ENCODE assay signal across 8 cellular contexts in the genomic region with DNA sequence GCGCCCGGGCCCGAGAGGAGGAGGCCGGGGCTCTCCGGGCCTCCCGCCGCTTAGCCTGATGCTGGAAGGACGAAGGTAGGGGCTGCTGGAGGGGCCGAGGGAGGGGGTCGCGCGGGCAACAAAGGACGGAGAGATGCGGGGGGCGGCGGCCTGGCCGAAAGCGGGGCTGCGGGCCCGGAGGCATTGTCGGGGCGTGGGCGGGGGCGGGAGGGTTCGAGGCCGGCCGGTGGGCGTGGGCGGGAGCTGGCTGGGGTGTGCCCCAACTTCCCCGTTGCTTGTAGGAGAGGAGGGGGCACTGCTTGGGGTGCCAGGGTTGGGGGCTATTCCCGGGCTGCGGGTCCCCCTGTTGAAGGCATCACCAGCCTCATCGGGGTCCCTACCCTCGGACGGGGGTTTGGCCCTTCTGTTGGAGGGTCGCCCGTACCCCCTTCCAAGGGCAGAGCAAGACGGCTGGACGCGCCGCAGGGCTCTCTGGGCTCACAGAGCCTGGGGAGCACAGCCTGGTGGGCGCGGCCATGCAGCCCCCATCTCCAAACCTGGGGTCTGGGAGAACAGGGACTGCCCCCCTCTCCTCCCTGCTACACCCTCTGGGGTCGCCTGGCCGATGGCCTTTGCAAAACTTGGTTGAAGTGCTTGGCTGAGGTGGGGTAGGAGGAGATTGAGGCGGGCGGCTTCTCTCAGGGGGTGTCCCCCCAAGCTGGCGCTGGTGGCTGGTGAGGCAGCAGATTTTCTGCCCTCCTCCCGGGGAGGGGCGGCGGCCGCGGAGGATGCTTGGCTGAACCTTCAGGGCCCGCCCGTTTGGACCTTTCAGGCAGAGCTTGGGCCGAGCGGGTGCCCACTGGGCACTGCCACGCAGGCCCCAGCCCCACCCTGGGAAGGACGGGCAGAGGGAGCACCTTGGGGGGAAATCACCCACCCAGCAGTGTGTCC. TPM values are rescaled to one million over a fixed set of nuclear protein-coding genes. Genes with fewer than 3 reads are reported as not detected.
DNase-seq lines count a peak whose midpoint lies in the region; ATAC-seq and TF ChIP-seq lines count a peak whose summit lies in the region.

No MANE protein-coding gene starts in this region.

- ATAC-seq in HG02642 (IDR thresholded peaks at IDR 0.05; ENCODE audit: poor library complexity, unreplicated experiment) (peak; percentile 15), natural killer cell (peak; percentile 52 to 62 (median 60)), aorta (ENCODE audit: low FRiP score) (peak; percentile 68)

- H3K36me3 Mint-ChIP-seq in CD14-positive monocyte (no peaks in the 10 kb centered on the region), natural killer cell (no peaks in the 10 kb centered on the region)

- intact Hi-C loops in CD14-positive monocyte (cut with micrococcal nuclease) (loop anchor here (2.0 to 10.0 kb wide), 4 partner anchors 35 to 225 kb away; a partner anchor contains a TSS), esophagus muscularis mucosa (cut with DNase I) (loop anchor here (5.0 kb wide), 1 partner anchor 38 kb away; a partner anchor contains a TSS), natural killer cell (cut with micrococcal nuclease) (loop anchor here (1.0 to 10.0 kb wide), 3 partner anchors 20 to 225 kb away; no protein-coding TSS in a partner anchor), aorta (cut with DNase I) (loop anchor here (1.0 to 5.0 kb wide), 4 partner anchors 18 to 92 kb away; no protein-coding TSS in a partner anchor)

- no peak for DNase-seq in CD14-positive monocyte (ENCODE audit: low spot score)
- peak; percentile 61 for DNase-seq in activated CD8-positive, alpha-beta memory T cell treated with anti-CD3 and anti-CD28 coated beads, Interleukin-2, amount 50 U/mL, for 48 hours
- no peak for DNase-seq in esophagus muscularis mucosa (ENCODE audit: extremely low spot score)
- DNase-seq in natural killer cell: peak; percentile 47
- DNase-seq in aorta: peak; percentile 80 to 88
- no peak for DNase-seq in NCI-H2107 treated with DMSO at 0.1 percent for 48 hours (lab: John Stamatoyannopoulos, UW; ENCODE audit: unreplicated experiment)
- DNase-seq in NCI-H1694 (lab: John Stamatoyannopoulos, UW): no peak

- H3K4me3 Mint-ChIP-seq in CD14-positive monocyte (peak overlapping the region; percentile 77 to 88), natural killer cell (peak overlapping the region; percentile 75)

- TF ChIP-seq POLR2A in esophagus muscularis mucosa (IDR thresholded peaks at IDR 0.05; ENCODE audit: low read depth): no peak

- peak overlapping the region; percentile 81 to 85 (median 84) for H3K27ac ChIP-seq in esophagus muscularis mucosa (replicated peaks in 1 of 4)
- H3K27ac ChIP-seq in aorta (ENCODE audit: low read depth in 1 of 2, low read length in 2 of 2): peak overlapping the region in 1 of 2 donors; percentile 16

- peak overlapping the region; percentile 88 to 95 (median 93) for H3K4me3 ChIP-seq in esophagus muscularis mucosa
- H3K4me3 ChIP-seq in aorta (ENCODE audit: low read length in 2 of 2): peak overlapping the region; percentile 77 to 96

- H3K36me3 ChIP-seq in esophagus muscularis mucosa: no peaks in the 10 kb centered on the region
- H3K36me3 ChIP-seq in aorta (ENCODE audit: control insufficient read depth in 1 of 2, insufficient read depth in 2 of 2, low read length in 1 of 2): no peaks in the 10 kb centered on the region

- H3K27ac Mint-ChIP-seq in CD14-positive monocyte (peak overlapping the region in 1 of 7 donors; percentile 52), natural killer cell (peak overlapping the region in 1 of 2 donors; percentile 42)

- no peak for TF ChIP-seq CTCF in CD14-positive monocyte (IDR thresholded peaks at IDR 0.05)
- no peak for TF ChIP-seq CTCF in esophagus muscularis mucosa (IDR thresholded peaks at IDR 0.05)
- no peak for TF ChIP-seq CTCF in natural killer cell (IDR thresholded peaks at IDR 0.05)

- H3K27me3 ChIP-seq in esophagus muscularis mucosa (no peaks in the 10 kb centered on the region), aorta (ENCODE audit: control insufficient read depth in 1 of 2, insufficient read depth in 2 of 2, low read length in 1 of 2) (no peaks in the 10 kb centered on the region)

- H3K9me3 ChIP-seq in esophagus muscularis mucosa (no peaks in the 10 kb centered on the region), aorta (ENCODE audit: control insufficient read depth, low read length) (no peaks in the 10 kb centered on the region)

- H3K27me3 Mint-ChIP-seq in CD14-positive monocyte (ENCODE audit: low read depth in 3 of 3) (peaks cover 2 to 21% (median 14%) of the 10 kb centered on the region in 3 donors), natural killer cell (ENCODE audit: low read depth in 2 of 2) (peaks cover 0 to 3% of the 10 kb centered on the region in 2 donors)

- H3K4me1 Mint-ChIP-seq in CD14-positive monocyte (peaks cover 40% of the 10 kb centered on the region), natural killer cell (peaks cover 34 to 50% of the 10 kb centered on the region in 2 donors)

- TF ChIP-seq EP300 in esophagus muscularis mucosa (IDR thresholded peaks at IDR 0.05): no peak

- H3K9me3 Mint-ChIP-seq in CD14-positive monocyte (no peaks in the 10 kb centered on the region), natural killer cell (no peaks in the 10 kb centered on the region)

- H3K4me1 ChIP-seq in esophagus muscularis mucosa (peaks cover 25 to 56% (median 49%) of the 10 kb centered on the region in 4 donors), aorta (ENCODE audit: control insufficient read depth in 1 of 2, insufficient read depth in 2 of 2, low read length in 2 of 2) (no peaks in the 10 kb centered on the region)

- under 1% methylated on average over 21 of the region's 59 CpGs for WGBS in esophagus muscularis mucosa
- WGBS in aorta, 2 donors: 1% methylated on average over 39 to 59 of the region's 59 CpGs

RNA-seq across cellular contexts. Expression of a gene that starts 0.7 kb away (rescaled TPM):
- 1 to 10 TPM; 1.1 to 1.3 TPM for polyA plus RNA-seq in CD14-positive monocyte
- 10 to 100 TPM; 25.5 to 44.3 (median 37.1) TPM for total RNA-seq in esophagus muscularis mucosa
- 10 to 100 TPM in 2 of 3 donors, 1 to 10 TPM in 1; 8.5 to 14.7 (median 10.5) TPM for total RNA-seq in natural killer cell
- total RNA-seq in aorta: 10 to 100 TPM; 27.5 to 35.7 TPM
- 10 to 100 TPM; 15.3 to 16.2 TPM for polyA plus RNA-seq in aorta

RNA-seq across cellular contexts. Expression of a gene that starts 35.7 kb away (rescaled TPM):
- polyA plus RNA-seq in CD14-positive monocyte: 10 to 100 TPM; 33.5 to 42.1 TPM
- total RNA-seq in esophagus muscularis mucosa: 10 to 100 TPM in 3 of 4 donors, 1 to 10 TPM in 1; 7.5 to 18.7 (median 14.9) TPM
- total RNA-seq in natural killer cell: 10 to 100 TPM; 16.9 to 26.5 (median 20.5) TPM
- total RNA-seq in aorta: 10 to 100 TPM; 13.7 to 14.2 TPM
- polyA plus RNA-seq in aorta: 10 to 100 TPM; 12.8 to 16.1 TPM

Comparison
In these comparisons a context has a peak if more than half of its experiments do, and no peak if none do; other contexts are left out.
1. DNase-seq: peak in activated CD8-positive, alpha-beta memory T cell treated with anti-CD3 and anti-CD28 coated beads, Interleukin-2, amount 50 U/mL, for 48 hours (single experiment), natural killer cell (single experiment) and aorta (2 of 2); none in CD14-positive monocyte (single experiment), esophagus muscularis mucosa (single experiment), NCI-H2107 treated with DMSO at 0.1 percent for 48 hours (single experiment) and NCI-H1694 (single experiment).
2. ATAC-seq: peak in every context shown above with its lines; median percentile 68 in aorta; 60 in natural killer cell; 15 in HG02642.